ENCODE assay signal across 18 cellular contexts in the genomic region with DNA sequence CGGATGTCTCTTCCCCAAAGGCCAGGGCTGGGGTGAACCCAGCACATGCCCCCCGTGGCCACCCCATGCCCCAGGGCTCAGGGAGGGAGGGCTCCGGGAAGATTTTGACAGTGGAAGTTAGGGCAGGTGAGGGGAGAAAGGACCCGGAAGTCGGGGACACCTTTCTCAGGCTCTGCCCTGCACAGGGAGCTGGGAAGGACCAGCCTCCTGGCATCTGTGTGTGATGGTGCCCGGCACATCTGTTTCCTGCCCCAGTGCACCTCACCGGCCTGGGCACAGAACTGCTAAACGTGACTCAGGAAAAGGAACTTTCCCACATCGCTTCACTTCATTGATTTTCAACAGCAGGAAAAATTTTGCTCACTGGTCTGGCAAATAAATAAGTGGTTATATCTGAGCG.
"Had no signal": no experiment of that assay in that cellular context is flagged by ENCODE, and none has a peak within 500 bp of the region (broad histone marks: within the 10 kb centered on the region; RNA-seq: fewer than 3 reads in every experiment).

No MANE protein-coding gene starts in this region.

- H3K36me3 ChIP-seq: adrenal gland, thyroid gland had no signal

- H3K27me3 ChIP-seq: adrenal gland, thyroid gland had no signal

- H3K4me3 Mint-ChIP-seq: activated T-cell treated with anti-CD3 and anti-CD28 coated beads, Interleukin-2, amount 50 U/mL, for 72 hours; mesothelial cell of epicardium; natural killer cell treated with Interleukin-12 subunit alpha and Interleukin-12 subunit beta and Interleukin-15 and Interleukin-18, amount 100 ng/mL, for 72 hours had no signal

- H3K4me3 ChIP-seq: adrenal gland, lung, thyroid gland had no signal

- H3K27ac Mint-ChIP-seq: activated naive CD4-positive, alpha-beta T cell treated with anti-CD3 and anti-CD28 coated beads, Interleukin-2, amount 50 U/mL, for 72 hours; activated T-cell treated with anti-CD3 and anti-CD28 coated beads, Interleukin-2, amount 50 U/mL, for 72 hours; mesothelial cell of epicardium; natural killer cell treated with Interleukin-12 subunit alpha and Interleukin-12 subunit beta and Interleukin-15 and Interleukin-18, amount 100 ng/mL, for 72 hours had no signal

- H3K27ac ChIP-seq: adrenal gland, thyroid gland had no signal

- H3K9me3 ChIP-seq: adrenal gland, thyroid gland had no signal

- H3K36me3 Mint-ChIP-seq: activated naive CD4-positive, alpha-beta T cell treated with anti-CD3 and anti-CD28 coated beads, Interleukin-2, amount 50 U/mL, for 72 hours; mesothelial cell of epicardium; natural killer cell treated with Interleukin-12 subunit alpha and Interleukin-12 subunit beta and Interleukin-15 and Interleukin-18, amount 100 ng/mL, for 72 hours had no signal

- DNase-seq: activated CD4-positive, alpha-beta T cell treated with anti-CD3 and anti-CD28 coated beads, Interleukin-2, amount 50 U/mL, for 1 hour; activated CD8-positive, alpha-beta memory T cell treated with anti-CD3 and anti-CD28 coated beads for 24 hours; activated CD8-positive, alpha-beta memory T cell treated with anti-CD3 and anti-CD28 coated beads, Interleukin-2, amount 50 U/mL, for 48 hours; activated gamma-delta T cell; activated T-cell treated with anti-CD3 and anti-CD28 coated beads, Interleukin-2, amount 50 U/mL, for 72 hours; adrenal gland; cerebellar nuclear complex; effector memory CD4-positive, alpha-beta T cell; left colon; stimulated activated CD4-positive, alpha-beta T cell treated with anti-CD3 and anti-CD28 coated beads, Interleukin-2, amount 100 ng/mL, for 24 hours; stimulated activated naive CD4-positive, alpha-beta T cell treated with Interleukin-2 at 50 U/mL for 16 hours; T-helper 9 cell; thyroid gland had no signal

- H3K9me3 Mint-ChIP-seq: mesothelial cell of epicardium had no signal

- ATAC-seq: activated CD4-positive, CD25-positive, alpha-beta regulatory T cell treated with anti-CD3 and anti-CD28 coated beads, Interleukin-2, amount 50 U/mL, for 24 hours; activated naive CD4-positive, alpha-beta T cell treated with anti-CD3 and anti-CD28 coated beads, Interleukin-2, amount 50 U/mL, for 72 hours; activated T-cell treated with anti-CD3 and anti-CD28 coated beads, Interleukin-2, amount 50 U/mL, for 72 hours; natural killer cell treated with Interleukin-12 subunit alpha and Interleukin-12 subunit beta and Interleukin-15 and Interleukin-18, amount 100 ng/mL, for 72 hours had no signal
